In the genomic region with DNA sequence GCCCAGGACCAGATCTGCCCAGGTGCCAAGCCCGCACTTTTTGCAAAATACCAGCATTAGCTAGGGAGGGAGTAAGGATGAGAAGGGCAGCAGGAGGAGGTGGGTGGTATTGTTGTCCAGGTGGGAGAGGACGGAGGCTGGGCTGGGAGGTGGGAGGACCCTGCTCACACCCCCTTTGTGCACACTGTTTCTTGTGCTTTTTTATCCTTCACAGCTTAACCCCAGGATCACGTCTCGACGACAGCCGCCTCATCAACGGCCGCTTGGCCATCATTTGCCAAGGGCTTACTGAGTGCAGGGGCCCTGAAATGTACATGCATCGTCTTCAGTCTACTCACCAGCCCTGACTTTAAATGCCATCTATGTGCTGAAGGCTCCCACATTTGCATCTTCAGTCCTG, we compare ENCODE assay signal across 3 cellular contexts.
TF ChIP-seq lines count a peak whose summit lies in the region.

No MANE protein-coding gene starts in this region.

TF ChIP-seq in A549, 52 proteins besides CTCF, POLR2A, EP300 and RAD21:
- TF ChIP-seq ZSCAN20 (CRISPR knock-in tag; IDR thresholded peaks at IDR 0.05): no peak
- TF ChIP-seq, protein P1, sequence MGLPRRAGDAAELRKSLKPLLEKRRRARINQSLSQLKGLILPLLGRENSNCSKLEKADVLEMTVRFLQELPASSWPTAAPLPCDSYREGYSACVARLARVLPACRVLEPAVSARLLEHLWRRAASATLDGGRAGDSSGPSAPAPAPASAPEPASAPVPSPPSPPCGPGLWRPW (IDR thresholded peaks at IDR 0.05): no peak

TF ChIP-seq in IMR-90, 13 proteins besides CTCF, POLR2A, EP300 and RAD21:
- TF ChIP-seq, protein P2, sequence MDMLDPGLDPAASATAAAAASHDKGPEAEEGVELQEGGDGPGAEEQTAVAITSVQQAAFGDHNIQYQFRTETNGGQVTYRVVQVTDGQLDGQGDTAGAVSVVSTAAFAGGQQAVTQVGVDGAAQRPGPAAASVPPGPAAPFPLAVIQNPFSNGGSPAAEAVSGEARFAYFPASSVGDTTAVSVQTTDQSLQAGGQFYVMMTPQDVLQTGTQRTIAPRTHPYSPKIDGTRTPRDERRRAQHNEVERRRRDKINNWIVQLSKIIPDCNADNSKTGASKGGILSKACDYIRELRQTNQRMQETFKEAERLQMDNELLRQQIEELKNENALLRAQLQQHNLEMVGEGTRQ (IDR thresholded peaks at IDR 0.05; ENCODE audit: low read depth, low read length): no peak
- TF ChIP-seq SMC3 (IDR thresholded peaks at IDR 0.05; ENCODE audit: low read depth, low read length) (no peak), MAZ (IDR thresholded peaks at IDR 0.05; ENCODE audit: borderline replicate concordance, low read depth, low read length) (no peak), RFX5 (IDR thresholded peaks at IDR 0.05; ENCODE audit: low read depth, low read length) (no peak), FOS (IDR thresholded peaks at IDR 0.05; ENCODE audit: low read depth, low read length) (no peak), RCOR1 (IDR thresholded peaks at IDR 0.05; ENCODE audit: insufficient replicate concordance, low read length) (no peak), MXI1 (IDR thresholded peaks at IDR 0.05; ENCODE audit: borderline replicate concordance, low read depth, low read length) (no peak), NFE2L2 (IDR thresholded peaks at IDR 0.05; ENCODE audit: low read depth, low read length) (no peak), MAFK (IDR thresholded peaks at IDR 0.05; ENCODE audit: low read depth, low read length) (no peak), CEBPB (IDR thresholded peaks at IDR 0.05; ENCODE audit: low read depth, low read length) (no peak), BHLHE40 (IDR thresholded peaks at IDR 0.05; ENCODE audit: low read depth, low read length) (no peak), CHD1 (IDR thresholded peaks at IDR 0.05; ENCODE audit: low read depth, low read length) (no peak)
- TF ChIP-seq, protein P3, sequence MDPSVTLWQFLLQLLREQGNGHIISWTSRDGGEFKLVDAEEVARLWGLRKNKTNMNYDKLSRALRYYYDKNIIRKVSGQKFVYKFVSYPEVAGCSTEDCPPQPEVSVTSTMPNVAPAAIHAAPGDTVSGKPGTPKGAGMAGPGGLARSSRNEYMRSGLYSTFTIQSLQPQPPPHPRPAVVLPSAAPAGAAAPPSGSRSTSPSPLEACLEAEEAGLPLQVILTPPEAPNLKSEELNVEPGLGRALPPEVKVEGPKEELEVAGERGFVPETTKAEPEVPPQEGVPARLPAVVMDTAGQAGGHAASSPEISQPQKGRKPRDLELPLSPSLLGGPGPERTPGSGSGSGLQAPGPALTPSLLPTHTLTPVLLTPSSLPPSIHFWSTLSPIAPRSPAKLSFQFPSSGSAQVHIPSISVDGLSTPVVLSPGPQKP (IDR thresholded peaks at IDR 0.05; ENCODE audit: borderline replicate concordance, low read depth, low read length): no peak

TF ChIP-seq in SK-N-SH, 30 proteins besides CTCF, POLR2A, EP300 and RAD21:
- no peak for TF ChIP-seq FOXJ3 (CRISPR knock-in tag; IDR thresholded peaks at IDR 0.05)
- no peak for TF ChIP-seq RFX5 (IDR thresholded peaks at IDR 0.05; ENCODE audit: low read length)
- TF ChIP-seq GATA2 (CRISPR knock-in tag; IDR thresholded peaks at IDR 0.05): no peak
- TF ChIP-seq, protein P4, sequence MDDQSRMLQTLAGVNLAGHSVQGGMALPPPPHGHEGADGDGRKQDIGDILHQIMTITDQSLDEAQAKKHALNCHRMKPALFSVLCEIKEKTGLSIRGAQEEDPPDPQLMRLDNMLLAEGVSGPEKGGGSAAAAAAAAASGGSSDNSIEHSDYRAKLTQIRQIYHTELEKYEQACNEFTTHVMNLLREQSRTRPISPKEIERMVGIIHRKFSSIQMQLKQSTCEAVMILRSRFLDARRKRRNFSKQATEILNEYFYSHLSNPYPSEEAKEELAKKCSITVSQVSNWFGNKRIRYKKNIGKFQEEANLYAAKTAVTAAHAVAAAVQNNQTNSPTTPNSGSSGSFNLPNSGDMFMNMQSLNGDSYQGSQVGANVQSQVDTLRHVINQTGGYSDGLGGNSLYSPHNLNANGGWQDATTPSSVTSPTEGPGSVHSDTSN (IDR thresholded peaks at IDR 0.05): no peak
- no peak for TF ChIP-seq GABPA (IDR thresholded peaks at IDR 0.05; ENCODE audit: low read depth)
- TF ChIP-seq FOXM1 (IDR thresholded peaks at IDR 0.05; ENCODE audit: low read depth): no peak
- TF ChIP-seq, protein P2 (IDR thresholded peaks at IDR 0.05; ENCODE audit: borderline replicate concordance, low read depth, low read length): no peak
- TF ChIP-seq RXRA (IDR thresholded peaks at IDR 0.05; ENCODE audit: borderline replicate concordance, low read depth): no peak
- TF ChIP-seq CHD2 (IDR thresholded peaks at IDR 0.05; ENCODE audit: low read length, partially characterized antibody): no peak
- TF ChIP-seq, protein P5, sequence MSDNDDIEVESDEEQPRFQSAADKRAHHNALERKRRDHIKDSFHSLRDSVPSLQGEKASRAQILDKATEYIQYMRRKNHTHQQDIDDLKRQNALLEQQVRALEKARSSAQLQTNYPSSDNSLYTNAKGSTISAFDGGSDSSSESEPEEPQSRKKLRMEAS (IDR thresholded peaks at IDR 0.05; ENCODE audit: low read depth): no peak
- TF ChIP-seq, protein P6, sequence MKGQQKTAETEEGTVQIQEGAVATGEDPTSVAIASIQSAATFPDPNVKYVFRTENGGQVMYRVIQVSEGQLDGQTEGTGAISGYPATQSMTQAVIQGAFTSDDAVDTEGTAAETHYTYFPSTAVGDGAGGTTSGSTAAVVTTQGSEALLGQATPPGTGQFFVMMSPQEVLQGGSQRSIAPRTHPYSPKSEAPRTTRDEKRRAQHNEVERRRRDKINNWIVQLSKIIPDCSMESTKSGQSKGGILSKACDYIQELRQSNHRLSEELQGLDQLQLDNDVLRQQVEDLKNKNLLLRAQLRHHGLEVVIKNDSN (IDR thresholded peaks at IDR 0.05; ENCODE audit: borderline replicate concordance, low read depth): no peak
- no peak for TF ChIP-seq MEF2A (IDR thresholded peaks at IDR 0.05; ENCODE audit: borderline replicate concordance, low read depth)
- no peak for TF ChIP-seq SIN3A (IDR thresholded peaks at IDR 0.05; ENCODE audit: borderline replicate concordance, low read depth, low read length)
- TF ChIP-seq RCOR1 (IDR thresholded peaks at IDR 0.05; ENCODE audit: low read length): no peak
- TF ChIP-seq ELF1 (IDR thresholded peaks at IDR 0.05): no peak
- TF ChIP-seq POLR2AphosphoS5 (IDR thresholded peaks at IDR 0.05; ENCODE audit: low read depth, low read length): no peak
- TF ChIP-seq, protein P7, sequence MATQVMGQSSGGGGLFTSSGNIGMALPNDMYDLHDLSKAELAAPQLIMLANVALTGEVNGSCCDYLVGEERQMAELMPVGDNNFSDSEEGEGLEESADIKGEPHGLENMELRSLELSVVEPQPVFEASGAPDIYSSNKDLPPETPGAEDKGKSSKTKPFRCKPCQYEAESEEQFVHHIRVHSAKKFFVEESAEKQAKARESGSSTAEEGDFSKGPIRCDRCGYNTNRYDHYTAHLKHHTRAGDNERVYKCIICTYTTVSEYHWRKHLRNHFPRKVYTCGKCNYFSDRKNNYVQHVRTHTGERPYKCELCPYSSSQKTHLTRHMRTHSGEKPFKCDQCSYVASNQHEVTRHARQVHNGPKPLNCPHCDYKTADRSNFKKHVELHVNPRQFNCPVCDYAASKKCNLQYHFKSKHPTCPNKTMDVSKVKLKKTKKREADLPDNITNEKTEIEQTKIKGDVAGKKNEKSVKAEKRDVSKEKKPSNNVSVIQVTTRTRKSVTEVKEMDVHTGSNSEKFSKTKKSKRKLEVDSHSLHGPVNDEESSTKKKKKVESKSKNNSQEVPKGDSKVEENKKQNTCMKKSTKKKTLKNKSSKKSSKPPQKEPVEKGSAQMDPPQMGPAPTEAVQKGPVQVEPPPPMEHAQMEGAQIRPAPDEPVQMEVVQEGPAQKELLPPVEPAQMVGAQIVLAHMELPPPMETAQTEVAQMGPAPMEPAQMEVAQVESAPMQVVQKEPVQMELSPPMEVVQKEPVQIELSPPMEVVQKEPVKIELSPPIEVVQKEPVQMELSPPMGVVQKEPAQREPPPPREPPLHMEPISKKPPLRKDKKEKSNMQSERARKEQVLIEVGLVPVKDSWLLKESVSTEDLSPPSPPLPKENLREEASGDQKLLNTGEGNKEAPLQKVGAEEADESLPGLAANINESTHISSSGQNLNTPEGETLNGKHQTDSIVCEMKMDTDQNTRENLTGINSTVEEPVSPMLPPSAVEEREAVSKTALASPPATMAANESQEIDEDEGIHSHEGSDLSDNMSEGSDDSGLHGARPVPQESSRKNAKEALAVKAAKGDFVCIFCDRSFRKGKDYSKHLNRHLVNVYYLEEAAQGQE (IDR thresholded peaks at IDR 0.05; ENCODE audit: low read depth, low read length): no peak
- TF ChIP-seq, protein P8, sequence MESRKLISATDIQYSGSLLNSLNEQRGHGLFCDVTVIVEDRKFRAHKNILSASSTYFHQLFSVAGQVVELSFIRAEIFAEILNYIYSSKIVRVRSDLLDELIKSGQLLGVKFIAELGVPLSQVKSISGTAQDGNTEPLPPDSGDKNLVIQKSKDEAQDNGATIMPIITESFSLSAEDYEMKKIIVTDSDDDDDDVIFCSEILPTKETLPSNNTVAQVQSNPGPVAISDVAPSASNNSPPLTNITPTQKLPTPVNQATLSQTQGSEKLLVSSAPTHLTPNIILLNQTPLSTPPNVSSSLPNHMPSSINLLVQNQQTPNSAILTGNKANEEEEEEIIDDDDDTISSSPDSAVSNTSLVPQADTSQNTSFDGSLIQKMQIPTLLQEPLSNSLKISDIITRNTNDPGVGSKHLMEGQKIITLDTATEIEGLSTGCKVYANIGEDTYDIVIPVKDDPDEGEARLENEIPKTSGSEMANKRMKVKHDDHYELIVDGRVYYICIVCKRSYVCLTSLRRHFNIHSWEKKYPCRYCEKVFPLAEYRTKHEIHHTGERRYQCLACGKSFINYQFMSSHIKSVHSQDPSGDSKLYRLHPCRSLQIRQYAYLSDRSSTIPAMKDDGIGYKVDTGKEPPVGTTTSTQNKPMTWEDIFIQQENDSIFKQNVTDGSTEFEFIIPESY (IDR thresholded peaks at IDR 0.05; ENCODE audit: borderline replicate concordance, low read depth): no peak
- TF ChIP-seq, protein P9, sequence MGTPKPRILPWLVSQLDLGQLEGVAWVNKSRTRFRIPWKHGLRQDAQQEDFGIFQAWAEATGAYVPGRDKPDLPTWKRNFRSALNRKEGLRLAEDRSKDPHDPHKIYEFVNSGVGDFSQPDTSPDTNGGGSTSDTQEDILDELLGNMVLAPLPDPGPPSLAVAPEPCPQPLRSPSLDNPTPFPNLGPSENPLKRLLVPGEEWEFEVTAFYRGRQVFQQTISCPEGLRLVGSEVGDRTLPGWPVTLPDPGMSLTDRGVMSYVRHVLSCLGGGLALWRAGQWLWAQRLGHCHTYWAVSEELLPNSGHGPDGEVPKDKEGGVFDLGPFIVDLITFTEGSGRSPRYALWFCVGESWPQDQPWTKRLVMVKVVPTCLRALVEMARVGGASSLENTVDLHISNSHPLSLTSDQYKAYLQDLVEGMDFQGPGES (IDR thresholded peaks at IDR 0.05; ENCODE audit: low read depth, low read length): no peak
